10 cellular contexts compared by ENCODE assay signal in the genomic region with DNA sequence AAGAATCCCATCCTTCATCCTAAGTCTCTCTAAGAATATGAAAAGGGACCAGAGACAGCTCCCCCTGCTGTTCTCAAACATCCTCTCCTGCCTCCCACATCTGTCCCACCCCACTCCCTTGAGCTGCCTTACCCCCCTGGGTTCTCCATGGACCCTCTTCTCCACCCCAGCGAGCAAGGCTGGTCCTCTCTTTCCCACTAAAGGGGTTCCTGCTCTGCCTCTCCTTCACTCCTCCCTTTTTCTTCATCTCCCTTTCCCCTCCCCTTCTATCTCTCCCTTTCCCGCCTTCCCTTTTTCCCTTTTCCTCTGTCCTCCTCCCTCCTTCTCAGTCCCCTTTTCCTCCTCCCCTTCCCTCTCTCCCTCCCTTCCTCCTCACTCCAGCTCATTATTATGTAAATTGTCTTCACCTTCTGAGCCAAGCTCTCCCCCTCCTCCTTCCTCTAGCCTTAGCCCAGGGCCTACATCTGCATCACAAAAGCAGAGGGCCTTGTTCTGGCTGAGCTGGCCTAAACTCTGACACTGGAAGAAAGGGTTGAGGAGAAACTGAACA.
A peak's percentile ranks its signal among the peaks of the same experiment; 100 is the strongest.
DNase-seq lines count a peak whose midpoint lies in the region; ATAC-seq and TF ChIP-seq lines count a peak whose summit lies in the region.
"Had no signal": no experiment of that assay in that cellular context is flagged by ENCODE, and none has a peak within 500 bp of the region (broad histone marks: within the 10 kb centered on the region; RNA-seq: fewer than 3 reads in every experiment).

No MANE protein-coding gene starts in this region.

- TF ChIP-seq CTCF in BJ (IDR thresholded peaks at IDR 0.05; ENCODE audit: insufficient read depth, low read depth, low read length) (peak; percentile 52), HFF-Myc (IDR thresholded peaks at IDR 0.05; ENCODE audit: low read depth, low read length, missing control alignments) (peak; percentile 60)

- POLR2A ChIA-PET in BJ (lab: Charles Lee), result interaction anchor here (0.5 kb wide), 2 partner anchors 198 to 344 kb away, joined by 5 to 6 read pairs; a partner anchor contains a TSS
- POLR2A ChIA-PET in CD8-positive, alpha-beta memory T cell (lab: Charles Lee), result no interaction called here

- H3K36me3 Mint-ChIP-seq in CD8-positive, alpha-beta memory T cell, result peaks cover 0 to 1% (median 0%) of the 10 kb centered on the region in 3 donors

- DNase-seq in BJ (ENCODE audit: low read depth), result no peak
- DNase-seq in HFF-Myc (ENCODE audit: extremely low read depth, low read depth), result no peak
- peak; percentile 21 for DNase-seq in SW480 (ENCODE audit: low spot score)
- DNase-seq in iPS-NIHi7 (ENCODE audit: extremely low spot score), result peak; percentile 89
- no peak for DNase-seq in kidney glomerular epithelial cell (lab: John Stamatoyannopoulos, UW)
- DNase-seq in CD8-positive, alpha-beta memory T cell, result no peak
- DNase-seq: cerebellar nuclear complex had no signal

- CTCF ChIA-PET in BJ (lab: Yijun Ruan, JAX), result interaction anchor here (0.6 to 2.6 kb wide), 12 partner anchors 11 to 338 kb away, joined by 3 to 19 read pairs (median 6); no protein-coding TSS in a partner anchor
- CTCF ChIA-PET in CD8-positive, alpha-beta memory T cell (lab: Charles Lee), result interaction anchor here (0.7 to 1.3 kb wide), 8 partner anchors 9 to 817 kb away, joined by 3 to 6 read pairs (median 3); no protein-coding TSS in a partner anchor

- H3K27me3 ChIP-seq in BJ (ENCODE audit: control insufficient read depth, insufficient read depth, low read length), result no peaks in the 10 kb centered on the region
- H3K27me3 ChIP-seq in CD8-positive, alpha-beta memory T cell (ENCODE audit: insufficient read depth, low read length, poor library complexity, severe bottlenecking), result no peaks in the 10 kb centered on the region
- H3K27me3 ChIP-seq: SJSA1 had no signal

- H3K4me1 Mint-ChIP-seq in CD8-positive, alpha-beta memory T cell, result peaks cover 40 to 54% (median 40%) of the 10 kb centered on the region in 3 donors

- no peak overlapping the region for H3K4me3 ChIP-seq in BJ (ENCODE audit: low read depth, low read length)
- no peak overlapping the region for H3K4me3 ChIP-seq in HFF-Myc (replicated peaks; ENCODE audit: low read depth, low read length)
- no peak overlapping the region for H3K4me3 ChIP-seq in CD8-positive, alpha-beta memory T cell (ENCODE audit: low read length)
- H3K4me3 ChIP-seq: SJSA1 had no signal

- H3K4me3 Mint-ChIP-seq in CD8-positive, alpha-beta memory T cell, result no peak overlapping the region

- no peak for ATAC-seq in activated CD4-positive, CD25-positive, alpha-beta regulatory T cell treated with anti-CD3 and anti-CD28 coated beads, Interleukin-2, amount 50 U/mL, for 24 hours
- no peak for ATAC-seq in GM21447 (IDR thresholded peaks at IDR 0.05; ENCODE audit: unreplicated experiment)

- no peak overlapping the region for H3K27ac ChIP-seq in CD8-positive, alpha-beta memory T cell (ENCODE audit: low read depth, low read length)
- H3K27ac ChIP-seq: SJSA1 had no signal

- no peaks in the 10 kb centered on the region for H3K9me3 ChIP-seq in CD8-positive, alpha-beta memory T cell (ENCODE audit: low read length)
- H3K9me3 ChIP-seq: SJSA1 had no signal

- peaks cover 29% of the 10 kb centered on the region for H3K4me1 ChIP-seq in CD8-positive, alpha-beta memory T cell (ENCODE audit: insufficient read depth, low read length)
- H3K4me1 ChIP-seq: SJSA1 had no signal

- H3K27me3 Mint-ChIP-seq in CD8-positive, alpha-beta memory T cell, result no peaks in the 10 kb centered on the region

- no peaks in the 10 kb centered on the region; the same call in 1 of the 2 replicates for H3K36me3 ChIP-seq in BJ (ENCODE audit: control insufficient read depth, insufficient read depth, low read length)
- H3K36me3 ChIP-seq in CD8-positive, alpha-beta memory T cell (ENCODE audit: insufficient read depth, low read length), result no peaks in the 10 kb centered on the region
- H3K36me3 ChIP-seq: SJSA1 had no signal

- H3K9me3 Mint-ChIP-seq in CD8-positive, alpha-beta memory T cell, result no peaks in the 10 kb centered on the region

- peak overlapping the region in 2 of 8 donors; percentile 29 to 37 for H3K27ac Mint-ChIP-seq in CD8-positive, alpha-beta memory T cell

Comparison
In these comparisons a context has a peak if more than half of its experiments do, and no peak if none do; other contexts are left out.
1. DNase-seq: peak in SW480 (single experiment) and iPS-NIHi7 (single experiment); none in BJ (single experiment), HFF-Myc (single experiment), kidney glomerular epithelial cell (single experiment) and CD8-positive, alpha-beta memory T cell (0 of 5).